In genomic region chr14:72516936-72517408, GRCh38 we compare ENCODE assay signal across 8 cellular contexts.
DNase-seq lines count a peak whose midpoint lies in the region; ATAC-seq and TF ChIP-seq lines count a peak whose summit lies in the region.

No MANE protein-coding gene starts in this region.

- peaks cover 6 to 8% of the 10 kb centered on the region in 2 donors for H3K36me3 Mint-ChIP-seq in activated T-cell treated with anti-CD3 and anti-CD28 coated beads, Interleukin-2, amount 50 U/mL, for 72 hours (ENCODE audit: insufficient read depth in 2 of 2)

- no TSS peak for BruUV-seq in OCI-LY7 (replicated peaks; lab: Mats Ljungman, UMichigan)

- H3K9me3 ChIP-seq in HAP-1, result no peaks in the 10 kb centered on the region
- peaks cover 12% of the 10 kb centered on the region; the same call in 1 of the 2 replicates for H3K9me3 ChIP-seq in OCI-LY7 (ENCODE audit: low read length)
- H3K9me3 ChIP-seq in testis, result no peaks in the 10 kb centered on the region

- H3K4me2 ChIP-seq in OCI-LY7 (ENCODE audit: low read length), result peak overlapping the region; percentile 19; the same call in 1 of the 2 replicates

- TF ChIP-seq POLR2A in testis (IDR thresholded peaks at IDR 0.05), result no peak

- TF ChIP-seq CTCF in OCI-LY7 (conservative IDR thresholded peaks at IDR 0.05; ENCODE audit: low read length), result peak; percentile 88
- peak; percentile 92 for TF ChIP-seq CTCF in fibroblast of pulmonary artery (IDR thresholded peaks at IDR 0.05; ENCODE audit: low read length, missing control alignments)
- peak; percentile 77 to 97 (median 90) for TF ChIP-seq CTCF in testis (IDR thresholded peaks at IDR 0.05)

- POLR2A ChIA-PET in OCI-LY7 (lab: Charles Lee), result interaction anchor here (0.7 to 1.0 kb wide), 3 partner anchors 78 to 280 kb away, joined by 3 to 4 read pairs (median 3); no protein-coding TSS in a partner anchor

- H3K4me3 ChIP-seq in HAP-1 (no peak overlapping the region), OCI-LY7 (ENCODE audit: low read depth, low read length, poor library complexity, severe bottlenecking) (no peak overlapping the region), fibroblast of pulmonary artery (replicated peaks; ENCODE audit: low read depth, low read length) (no peak overlapping the region), testis (no peak overlapping the region)

- H4K20me1 ChIP-seq in OCI-LY7 (ENCODE audit: insufficient read depth, low read length), result no peaks in the 10 kb centered on the region

- in situ Hi-C loops in HAP-1 (cut with MboI; ENCODE audit: low sequenced_read_pairs), result loop anchor here (5.0 to 25.0 kb wide), 2 partner anchors 380 to 945 kb away; partner anchors contain the start of gene NUMB

- H3K27me3 ChIP-seq in HAP-1 (ENCODE audit: low read depth) (peaks cover under 1% of the 10 kb centered on the region), testis (no peaks in the 10 kb centered on the region)

- intact Hi-C loops in OCI-LY7 (cut with micrococcal nuclease; ENCODE audit: unreplicated experiment), result loop anchor here (1.0 to 10.0 kb wide), 4 partner anchors 148 to 432 kb away; no protein-coding TSS in a partner anchor
- intact Hi-C loops in testis (cut with DNase I; ENCODE audit: low total_unique reads), result loop anchor here (2.0 kb wide), 1 partner anchor 390 kb away; no protein-coding TSS in a partner anchor

- no peaks in the 10 kb centered on the region for H3K79me2 ChIP-seq in OCI-LY7 (ENCODE audit: insufficient read depth, low read depth, low read length)

- CTCF ChIA-PET in OCI-LY7 (lab: Charles Lee; ENCODE audit: unreplicated experiment), result interaction anchor here (0.6 to 0.7 kb wide), 2 partner anchors 20 to 278 kb away, joined by 3 read pairs; no protein-coding TSS in a partner anchor

- peaks cover 21% of the 10 kb centered on the region for H3K27me3 Mint-ChIP-seq in activated T-cell treated with anti-CD3 and anti-CD28 coated beads, Interleukin-2, amount 50 U/mL, for 72 hours (ENCODE audit: low read depth)

- H3K9me3 Mint-ChIP-seq in activated T-cell treated with anti-CD3 and anti-CD28 coated beads, Interleukin-2, amount 50 U/mL, for 72 hours, result peaks cover 3 to 4% of the 10 kb centered on the region in 2 donors

- WGBS in testis, 2 donors, result 33 to 54% methylated on average over 5 of the region's 5 CpGs

- no peak overlapping the region for H3K27ac ChIP-seq in OCI-LY7 (ENCODE audit: low read depth, low read length, poor library complexity, severe bottlenecking)
- no peak overlapping the region for H3K27ac ChIP-seq in testis

- peak in 1 of 2 donors; percentile 15 for ATAC-seq in activated T-cell treated with anti-CD3 and anti-CD28 coated beads, Interleukin-2, amount 50 U/mL, for 72 hours (replicated peaks in 1 of 2)
- ATAC-seq in HG03095 (IDR thresholded peaks at IDR 0.05; ENCODE audit: unreplicated experiment), result no peak

- H3K36me3 ChIP-seq in HAP-1 (replicated peaks), result no peaks in the 10 kb centered on the region
- H3K36me3 ChIP-seq in OCI-LY7 (ENCODE audit: insufficient read depth, low read length), result no peaks in the 10 kb centered on the region; the same call in 1 of the 2 replicates
- no peaks in the 10 kb centered on the region for H3K36me3 ChIP-seq in testis (ENCODE audit: low read depth, missing control alignments)

- H3K4me1 Mint-ChIP-seq in activated T-cell treated with anti-CD3 and anti-CD28 coated beads, Interleukin-2, amount 50 U/mL, for 72 hours (ENCODE audit: low read depth), result peaks cover 56% of the 10 kb centered on the region

- no peaks in the 10 kb centered on the region for H3K9me2 ChIP-seq in OCI-LY7 (ENCODE audit: insufficient read depth, low read length)

- DNase-seq in C1 segment of cervical spinal cord (lab: John Stamatoyannopoulos, UW) (peak in 10 of 14 donors; percentile 13 to 90 (median 46)), HAP-1 (ENCODE audit: low spot score in 2 of 2) (peak; percentile 5 to 73), OCI-LY7 (ENCODE audit: low spot score) (peak; percentile 71), fibroblast of pulmonary artery (ENCODE audit: low read depth) (peak; percentile 92), non-pigmented ciliary epithelial cell (ENCODE audit: low read depth) (peak; percentile 70), testis (peak; percentile 86)
- DNase-seq in activated T-cell treated with anti-CD3 and anti-CD28 coated beads, Interleukin-2, amount 50 U/mL, for 72 hours, result peak; percentile 69 to 74

- H3K4me1 ChIP-seq in HAP-1 (no peaks in the 10 kb centered on the region), OCI-LY7 (ENCODE audit: insufficient read depth, low read length, poor library complexity, severe bottlenecking) (peaks cover 32% of the 10 kb centered on the region), testis (no peaks in the 10 kb centered on the region)

- H3K4me3 Mint-ChIP-seq in activated T-cell treated with anti-CD3 and anti-CD28 coated beads, Interleukin-2, amount 50 U/mL, for 72 hours, result no peak overlapping the region

- peak overlapping the region; percentile 60; the same call in 1 of the 2 replicates for H2AFZ ChIP-seq in OCI-LY7 (ENCODE audit: low read length)

- no peak overlapping the region for H3K27ac Mint-ChIP-seq in activated T-cell treated with anti-CD3 and anti-CD28 coated beads, Interleukin-2, amount 50 U/mL, for 72 hours

Comparison
In these comparisons a context has a peak if more than half of its experiments do, and no peak if none do; other contexts are left out.
1. DNase-seq: peak in every context shown above with its lines; median percentile 92 in fibroblast of pulmonary artery; 86 in testis; 72 in activated T-cell treated with anti-CD3 and anti-CD28 coated beads, Interleukin-2, amount 50 U/mL, for 72 hours; 71 in OCI-LY7; 70 in non-pigmented ciliary epithelial cell; 46 in C1 segment of cervical spinal cord; 39 in HAP-1.